Comparison of ENCODE assay signal across 26 cellular contexts in the genomic region with DNA sequence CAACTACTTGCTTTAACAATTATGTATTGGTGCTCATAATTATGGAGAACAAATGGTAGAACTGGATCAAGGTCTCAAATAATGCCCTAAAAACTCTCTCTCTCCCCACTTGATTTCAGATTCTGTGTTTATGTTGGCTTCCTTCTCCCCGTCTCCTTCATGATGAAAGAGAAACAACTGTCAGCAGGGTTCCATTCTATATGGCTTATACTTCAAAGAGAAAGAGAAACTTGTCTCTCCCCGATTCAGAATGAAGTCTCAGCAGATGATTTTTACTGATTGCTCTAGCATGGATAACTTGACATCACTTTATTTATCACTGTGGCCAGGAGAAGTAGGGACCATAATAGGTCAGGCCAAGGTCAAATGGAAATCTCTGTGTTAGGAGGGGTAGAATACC.
"Had no signal": no experiment of that assay in that cellular context is flagged by ENCODE, and none has a peak within 500 bp of the region (broad histone marks: within the 10 kb centered on the region; RNA-seq: fewer than 3 reads in every experiment).

No MANE protein-coding gene starts in this region.

- H3K4me3 ChIP-seq: colonic mucosa, coronary artery, dorsolateral prefrontal cortex, esophagus muscularis mucosa, esophagus squamous epithelium, gastrocnemius medialis, gastroesophageal sphincter, heart left ventricle, heart right ventricle had no signal

- H3K4me1 ChIP-seq: colonic mucosa, esophagus muscularis mucosa, esophagus squamous epithelium, foreskin keratinocyte, gastrocnemius medialis, gastroesophageal sphincter, heart left ventricle, heart right ventricle had no signal

- H3K27me3 ChIP-seq: colonic mucosa, dorsolateral prefrontal cortex, esophagus muscularis mucosa, esophagus squamous epithelium, foreskin keratinocyte, gastrocnemius medialis, gastroesophageal sphincter, heart left ventricle, heart right ventricle had no signal

- H3K27ac ChIP-seq: colonic mucosa, coronary artery, dorsolateral prefrontal cortex, epithelial cell of prostate, esophagus muscularis mucosa, esophagus squamous epithelium, foreskin keratinocyte, gastrocnemius medialis, gastroesophageal sphincter, heart left ventricle, heart right ventricle had no signal

- DNase-seq: colonic mucosa; cortex of kidney; dermis blood vessel endothelial cell; dorsolateral prefrontal cortex; effector CD4-positive, alpha-beta T cell; effector CD8-positive, alpha-beta T cell; effector memory CD4-positive, alpha-beta T cell; effector memory CD8-positive, alpha-beta T cell; endodermal cell; erythroblast; esophagus squamous epithelium; foreskin fibroblast; foreskin keratinocyte; foreskin melanocyte; gastrocnemius medialis; glutamatergic neuron; head of caudate nucleus; heart left ventricle; heart right ventricle had no signal

- ATAC-seq: effector memory CD8-positive, alpha-beta T cell; esophagus mucosa; foreskin keratinocyte; gastrocnemius medialis; gastroesophageal sphincter; heart left ventricle; heart right ventricle had no signal

- H3K9me3 ChIP-seq: colonic mucosa, gastrocnemius medialis had no signal

- H3K36me3 ChIP-seq: colonic mucosa, esophagus muscularis mucosa, esophagus squamous epithelium, gastrocnemius medialis, gastroesophageal sphincter, heart left ventricle, heart right ventricle had no signal

- FAIRE-seq: endometrium, endothelial cell of umbilical vein had no signal
